13 cellular contexts compared by ENCODE assay signal in the genomic region with DNA sequence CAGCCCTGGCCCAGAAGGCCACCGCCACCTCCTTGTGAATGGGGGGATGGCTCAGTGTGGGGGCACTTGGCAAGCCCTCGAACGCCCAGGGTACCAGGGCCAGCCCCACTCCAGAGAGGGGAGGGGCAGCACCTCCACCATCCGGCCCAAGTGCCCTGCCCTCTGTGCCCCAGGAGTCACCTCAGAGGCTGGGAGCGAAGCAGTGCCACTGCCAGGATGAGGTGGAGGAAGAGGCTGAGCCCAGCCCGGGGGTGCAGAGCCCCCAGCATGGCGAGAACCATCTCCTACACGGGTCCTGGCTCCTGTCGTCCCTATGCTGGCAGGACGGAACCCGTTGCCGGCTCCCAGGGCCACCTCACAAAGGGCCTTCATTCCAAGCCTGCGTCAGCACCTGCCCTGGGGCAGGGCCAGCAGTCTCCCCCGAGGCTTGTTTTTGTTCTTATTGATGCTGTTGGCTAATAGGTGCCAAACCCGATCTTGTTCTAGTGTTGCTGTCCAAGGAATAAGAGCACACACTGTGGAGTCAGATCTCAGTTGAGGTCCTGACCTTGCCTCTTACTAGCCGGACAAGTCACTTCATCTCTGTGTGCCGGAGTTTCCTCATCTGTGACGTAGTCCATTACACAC. TPM values are rescaled to one million over a fixed set of nuclear protein-coding genes. Genes with fewer than 3 reads are reported as not detected.
DNase-seq lines count a peak whose midpoint lies in the region; FAIRE-seq and TF ChIP-seq lines count a peak whose summit lies in the region.
"Had no signal": no experiment of that assay in that cellular context is flagged by ENCODE, and none has a peak within 500 bp of the region (broad histone marks: within the 10 kb centered on the region; RNA-seq: fewer than 3 reads in every experiment).

A gene with protein sequence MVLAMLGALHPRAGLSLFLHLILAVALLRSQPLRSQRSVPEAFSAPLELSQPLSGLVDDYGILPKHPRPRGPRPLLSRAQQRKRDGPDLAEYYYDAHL (minus strand): TSS at position 307 of the 627 bp plus-strand sequence. CDS start 26 bp downstream, at position 281.

- H3K9me2 ChIP-seq in OCI-LY7 (ENCODE audit: insufficient read depth, low read length), result no peaks in the 10 kb centered on the region

- no peak for FAIRE-seq in endothelial cell of umbilical vein (lab: Jason Lieb, UNC)

- no peaks in the 10 kb centered on the region for H3K9me3 ChIP-seq in NT2/D1 (ENCODE audit: insufficient read depth, low read length)
- H3K9me3 ChIP-seq in endothelial cell of umbilical vein (replicated peaks; ENCODE audit: control insufficient read depth, insufficient read depth, low read length), result no peaks in the 10 kb centered on the region
- H3K9me3 ChIP-seq in osteoblast (ENCODE audit: low read depth, low read length), result no peaks in the 10 kb centered on the region
- H3K9me3 ChIP-seq in OCI-LY7 (ENCODE audit: low read length), result no peaks in the 10 kb centered on the region
- no peaks in the 10 kb centered on the region for H3K9me3 ChIP-seq in mammary epithelial cell (replicated peaks; ENCODE audit: insufficient read depth, low read length)
- H3K9me3 ChIP-seq: thoracic aorta had no signal

- DNase-seq in ELR (ENCODE audit: low read depth) (peak; percentile 25), NT2/D1 (ENCODE audit: low read depth, low spot score) (no peak), endothelial cell of umbilical vein (ENCODE audit: low read depth, low spot score) (no peak), osteoblast (ENCODE audit: insufficient read length, low spot score, missing footprints) (peak; percentile 83), OCI-LY7 (ENCODE audit: low spot score) (no peak), mammary epithelial cell (no peak)
- no peak for DNase-seq in activated naive CD4-positive, alpha-beta T cell treated with anti-CD3 and anti-CD28 coated beads, Interleukin-2, amount 10 ng/mL, durations not matched to agents 7 days and 5 days
- DNase-seq in stimulated activated CD4-positive, alpha-beta T cell treated with anti-CD3 and anti-CD28 coated beads, Interleukin-15, amount 100 ng/mL, for 24 hours, result no peak
- DNase-seq: mesendoderm, NCI-H1694 treated with DMSO at 0.1 percent for 48 hours, NCI-H526 had no signal

- CTCF ChIA-PET in endothelial cell of umbilical vein (lab: Charles Lee), result no interaction called here
- CTCF ChIA-PET in OCI-LY7 (lab: Charles Lee; ENCODE audit: unreplicated experiment), result no interaction called here
- CTCF ChIA-PET in mammary epithelial cell (lab: Charles Lee; ENCODE audit: low non-redundant PET), result no interaction called here
- CTCF ChIA-PET in activated naive CD4-positive, alpha-beta T cell treated with anti-CD3 and anti-CD28 coated beads, Interleukin-2, amount 10 ng/mL, durations not matched to agents 7 days and 5 days (lab: Charles Lee), result no interaction called here

- POLR2A ChIA-PET in endothelial cell of umbilical vein (lab: Charles Lee) (interaction anchor here (1.5 kb wide), 1 partner anchor 11 kb away, joined by 3 read pairs; a partner anchor contains a TSS), OCI-LY7 (lab: Charles Lee) (no interaction called here)

- no peaks in the 10 kb centered on the region for H3K9me3 Mint-ChIP-seq in activated naive CD4-positive, alpha-beta T cell treated with anti-CD3 and anti-CD28 coated beads, Interleukin-2, amount 10 ng/mL, durations not matched to agents 7 days and 5 days

- H3K27ac Mint-ChIP-seq in activated naive CD4-positive, alpha-beta T cell treated with anti-CD3 and anti-CD28 coated beads, Interleukin-2, amount 10 ng/mL, durations not matched to agents 7 days and 5 days, result no peak within 1 kb of the TSS

- H3K4me1 ChIP-seq in NT2/D1 (ENCODE audit: insufficient read depth, insufficient read length), result peaks cover 22% of the 10 kb centered on the region
- H3K4me1 ChIP-seq in endothelial cell of umbilical vein (ENCODE audit: control insufficient read depth, extremely low read depth, insufficient read depth, low read length), result no peaks in the 10 kb centered on the region
- H3K4me1 ChIP-seq in osteoblast (ENCODE audit: insufficient read depth, low read length), result no peaks in the 10 kb centered on the region
- no peaks in the 10 kb centered on the region for H3K4me1 ChIP-seq in OCI-LY7 (ENCODE audit: insufficient read depth, low read length, poor library complexity, severe bottlenecking)
- no peaks in the 10 kb centered on the region for H3K4me1 ChIP-seq in mammary epithelial cell (ENCODE audit: insufficient read depth, low read length)

- BruUV-seq in endothelial cell of umbilical vein (replicated peaks; lab: Mats Ljungman, UMichigan) (no TSS peak), OCI-LY7 (replicated peaks; lab: Mats Ljungman, UMichigan) (no TSS peak), mammary epithelial cell (replicated peaks; lab: Mats Ljungman, UMichigan) (no TSS peak)

- H3K4me3 ChIP-seq in NT2/D1 (ENCODE audit: insufficient read length, low read depth), result no peak within 1 kb of the TSS
- H3K4me3 ChIP-seq in endothelial cell of umbilical vein (replicated peaks in 1 of 3; ENCODE audit: insufficient read depth in 1 of 3, low read depth in 1 of 3, low read length in 3 of 3), result no peak within 1 kb of the TSS
- H3K4me3 ChIP-seq in osteoblast (ENCODE audit: insufficient read depth, low read length), result no peak within 1 kb of the TSS
- H3K4me3 ChIP-seq in OCI-LY7 (ENCODE audit: low read depth, low read length, poor library complexity, severe bottlenecking), result no peak within 1 kb of the TSS
- H3K4me3 ChIP-seq in mammary epithelial cell (replicated peaks in 1 of 3; ENCODE audit: insufficient read depth in 1 of 3, low read depth in 2 of 3, low read length in 3 of 3), result no peak within 1 kb of the TSS
- H3K4me3 ChIP-seq: thoracic aorta had no signal

- TF ChIP-seq CTCF in endothelial cell of umbilical vein (IDR thresholded peaks at IDR 0.05; ENCODE audit: extremely low read depth in 1 of 2, insufficient read depth in 1 of 2, low read depth in 1 of 2, low read length in 2 of 2) (no peak), osteoblast (IDR thresholded peaks at IDR 0.05; ENCODE audit: extremely low read depth, low read depth, low read length) (no peak), OCI-LY7 (conservative IDR thresholded peaks at IDR 0.05; ENCODE audit: low read length) (no peak), mammary epithelial cell (conservative IDR thresholded peaks at IDR 0.05 in 1 of 2, IDR thresholded peaks at IDR 0.05 in 1 of 2; ENCODE audit: extremely low read depth in 1 of 2, insufficient read depth in 1 of 2, low read depth in 1 of 2, low read length in 2 of 2) (no peak)

- H2AFZ ChIP-seq in endothelial cell of umbilical vein (ENCODE audit: low read depth, low read length) (no peak within 1 kb of the TSS), osteoblast (ENCODE audit: low read length) (no peak within 1 kb of the TSS), OCI-LY7 (ENCODE audit: low read length) (no peak within 1 kb of the TSS), mammary epithelial cell (ENCODE audit: low read depth, low read length) (no peak within 1 kb of the TSS)

- H3K4me2 ChIP-seq in endothelial cell of umbilical vein (ENCODE audit: insufficient read depth, low read length) (no peak within 1 kb of the TSS), osteoblast (ENCODE audit: insufficient read depth, low read length) (no peak within 1 kb of the TSS), OCI-LY7 (ENCODE audit: low read length) (no peak within 1 kb of the TSS), mammary epithelial cell (ENCODE audit: insufficient read depth, low read depth, low read length) (no peak within 1 kb of the TSS)

- H3K9me1 ChIP-seq in endothelial cell of umbilical vein (replicated peaks; ENCODE audit: control insufficient read depth, extremely low read depth, insufficient read depth, low read length), result no peaks in the 10 kb centered on the region

- dilution Hi-C loops in endothelial cell of umbilical vein (cut with MboI; ENCODE audit: extremely low pct_ligation_motif_present, low sequenced_read_pairs) (no loop called here), mammary epithelial cell (cut with HindIII; ENCODE audit: low sequenced_read_pairs) (no loop called here)

- H3K27me3 ChIP-seq in NT2/D1 (ENCODE audit: insufficient read depth, insufficient read length), result no peaks in the 10 kb centered on the region
- no peaks in the 10 kb centered on the region for H3K27me3 ChIP-seq in endothelial cell of umbilical vein (ENCODE audit: control insufficient read depth in 2 of 2, insufficient read depth in 2 of 2, low read length in 2 of 2)
- no peaks in the 10 kb centered on the region for H3K27me3 ChIP-seq in osteoblast (ENCODE audit: insufficient read depth, low read length)
- H3K27me3 ChIP-seq in mammary epithelial cell (ENCODE audit: insufficient read depth, low read length), result no peaks in the 10 kb centered on the region

- in situ Hi-C loops in mammary epithelial cell (cut with MboI; ENCODE audit: low sequenced_read_pairs in 2 of 2), result no loop called here

- peaks cover 21% of the 10 kb centered on the region for H3K27me3 Mint-ChIP-seq in activated naive CD4-positive, alpha-beta T cell treated with anti-CD3 and anti-CD28 coated beads, Interleukin-2, amount 10 ng/mL, durations not matched to agents 7 days and 5 days

- H3K79me2 ChIP-seq in endothelial cell of umbilical vein (ENCODE audit: control insufficient read depth, insufficient read depth, low read length), result no peaks in the 10 kb centered on the region
- no peaks in the 10 kb centered on the region for H3K79me2 ChIP-seq in osteoblast (ENCODE audit: insufficient read depth, low read length)
- H3K79me2 ChIP-seq in OCI-LY7 (ENCODE audit: insufficient read depth, low read depth, low read length), result no peaks in the 10 kb centered on the region
- no peaks in the 10 kb centered on the region for H3K79me2 ChIP-seq in mammary epithelial cell (ENCODE audit: insufficient read depth, low read length)

- no peak within 1 kb of the TSS for H3K4me3 Mint-ChIP-seq in activated naive CD4-positive, alpha-beta T cell treated with anti-CD3 and anti-CD28 coated beads, Interleukin-2, amount 10 ng/mL, durations not matched to agents 7 days and 5 days

- no peaks in the 10 kb centered on the region for H4K20me1 ChIP-seq in endothelial cell of umbilical vein (replicated peaks; ENCODE audit: control insufficient read depth, extremely low read depth, insufficient read depth, low read length)
- peaks cover 6% of the 10 kb centered on the region for H4K20me1 ChIP-seq in osteoblast (ENCODE audit: insufficient read depth, low read length)
- no peaks in the 10 kb centered on the region for H4K20me1 ChIP-seq in OCI-LY7 (ENCODE audit: insufficient read depth, low read length)
- no peaks in the 10 kb centered on the region for H4K20me1 ChIP-seq in mammary epithelial cell (ENCODE audit: insufficient read depth, low read length)

- H3K36me3 ChIP-seq in NT2/D1 (ENCODE audit: insufficient read depth, insufficient read length, low read length) (peaks cover 70% of the 10 kb centered on the region), endothelial cell of umbilical vein (ENCODE audit: control insufficient read depth in 2 of 2, extremely low read depth in 1 of 2, insufficient read depth in 2 of 2, low read length in 2 of 2) (peaks cover 0 to 23% of the 10 kb centered on the region in 2 experiments), osteoblast (ENCODE audit: insufficient read depth, low read length) (peaks cover 11% of the 10 kb centered on the region), OCI-LY7 (ENCODE audit: insufficient read depth, low read length) (peaks cover 25% of the 10 kb centered on the region), mammary epithelial cell (ENCODE audit: insufficient read depth, low read length) (peaks cover 2% of the 10 kb centered on the region)

- peaks cover 5% of the 10 kb centered on the region for H3K4me1 Mint-ChIP-seq in activated naive CD4-positive, alpha-beta T cell treated with anti-CD3 and anti-CD28 coated beads, Interleukin-2, amount 10 ng/mL, durations not matched to agents 7 days and 5 days

- intact Hi-C loops in endothelial cell of umbilical vein (cut with micrococcal nuclease) (no loop called here), OCI-LY7 (cut with micrococcal nuclease; ENCODE audit: unreplicated experiment) (no loop called here), mammary epithelial cell (cut with micrococcal nuclease) (no loop called here)

- 62% methylated on average over 16 of the region's 18 CpGs for WGBS in mammary epithelial cell (ENCODE audit: low coverage, missing lambda C conversion rate)

- H3K9ac ChIP-seq in NT2/D1 (ENCODE audit: insufficient read length, low read depth) (peak within 1 kb of the TSS; percentile 15), endothelial cell of umbilical vein (replicated peaks; ENCODE audit: extremely low read depth, insufficient read depth, low read length) (no peak within 1 kb of the TSS), mammary epithelial cell (ENCODE audit: insufficient read depth, low read length) (no peak within 1 kb of the TSS)

- no peak within 1 kb of the TSS for H3K27ac ChIP-seq in endothelial cell of umbilical vein (ENCODE audit: insufficient read depth, low read depth, low read length)
- H3K27ac ChIP-seq in osteoblast (ENCODE audit: low read depth, low read length), result no peak within 1 kb of the TSS
- no peak within 1 kb of the TSS for H3K27ac ChIP-seq in OCI-LY7 (ENCODE audit: low read depth, low read length, poor library complexity, severe bottlenecking)
- no peak within 1 kb of the TSS for H3K27ac ChIP-seq in mammary epithelial cell (ENCODE audit: insufficient read depth, low read depth, low read length)
- H3K27ac ChIP-seq: thoracic aorta had no signal

- TF ChIP-seq POLR2A in endothelial cell of umbilical vein (IDR thresholded peaks at IDR 0.05; ENCODE audit: low read depth, low read length), result peak; percentile 19

- H3K36me3 Mint-ChIP-seq in activated naive CD4-positive, alpha-beta T cell treated with anti-CD3 and anti-CD28 coated beads, Interleukin-2, amount 10 ng/mL, durations not matched to agents 7 days and 5 days, result no peaks in the 10 kb centered on the region

RNA-seq across cellular contexts. Expression of the gene that starts here (rescaled TPM):
- 1.1 and 1.4 TPM in 2 replicates for total RNA-seq in endothelial cell of umbilical vein
- 0.53 and 0.84 TPM in 2 replicates for polyA plus RNA-seq in endothelial cell of umbilical vein
- 0.20 and 0.30 TPM in 2 replicates for polyA plus RNA-seq in endothelial cell of umbilical vein (2011; cell fraction: cytosol; rRNA removed)
- polyA plus RNA-seq in endothelial cell of umbilical vein (2011; cell fraction: nucleus; rRNA removed), result 2.9 and 4.5 TPM in 2 replicates
- 0.33 TPM in 1 of 2 replicates, not detected in the other for polyA plus RNA-seq in endothelial cell of umbilical vein (2012)
- polyA minus RNA-seq in endothelial cell of umbilical vein, result 1.2 and 3.4 TPM in 2 replicates
- polyA minus RNA-seq in endothelial cell of umbilical vein (2011; cell fraction: cytosol; rRNA and poly(A)+ RNA removed), result not detected
- 6.7 and 13.2 TPM in 2 replicates for polyA minus RNA-seq in endothelial cell of umbilical vein (2011; cell fraction: nucleus; rRNA and poly(A)+ RNA removed)
- total RNA-seq in osteoblast, result 0.88 and 1.8 TPM in 2 replicates
- 2.4 and 3.3 TPM in 2 replicates for total RNA-seq in OCI-LY7 (2014; rRNA removed; shearing (Covaris generic))
- 3.7 and 4.3 TPM in 2 replicates for total RNA-seq in OCI-LY7 (2022)
- total RNA-seq in mammary epithelial cell, result 1 to 10 TPM; 2.1 to 2.7 TPM
- polyA plus RNA-seq in mammary epithelial cell, result 0.24 TPM
- not detected for polyA minus RNA-seq in mammary epithelial cell
- total RNA-seq: RPMI7951 had no signal

Comparison
In these comparisons a context has a peak if more than half of its experiments do, and no peak if none do; other contexts are left out.
1. DNase-seq: peak in ELR (single experiment) and osteoblast (single experiment); none in NT2/D1 (single experiment), endothelial cell of umbilical vein (single experiment), OCI-LY7 (single experiment), mammary epithelial cell (single experiment), activated naive CD4-positive, alpha-beta T cell treated with anti-CD3 and anti-CD28 coated beads, Interleukin-2, amount 10 ng/mL, durations not matched to agents 7 days and 5 days (single experiment) and stimulated activated CD4-positive, alpha-beta T cell treated with anti-CD3 and anti-CD28 coated beads, Interleukin-15, amount 100 ng/mL, for 24 hours (single experiment).